Comparison of ENCODE assay signal across 1 cellular context in the genomic region with DNA sequence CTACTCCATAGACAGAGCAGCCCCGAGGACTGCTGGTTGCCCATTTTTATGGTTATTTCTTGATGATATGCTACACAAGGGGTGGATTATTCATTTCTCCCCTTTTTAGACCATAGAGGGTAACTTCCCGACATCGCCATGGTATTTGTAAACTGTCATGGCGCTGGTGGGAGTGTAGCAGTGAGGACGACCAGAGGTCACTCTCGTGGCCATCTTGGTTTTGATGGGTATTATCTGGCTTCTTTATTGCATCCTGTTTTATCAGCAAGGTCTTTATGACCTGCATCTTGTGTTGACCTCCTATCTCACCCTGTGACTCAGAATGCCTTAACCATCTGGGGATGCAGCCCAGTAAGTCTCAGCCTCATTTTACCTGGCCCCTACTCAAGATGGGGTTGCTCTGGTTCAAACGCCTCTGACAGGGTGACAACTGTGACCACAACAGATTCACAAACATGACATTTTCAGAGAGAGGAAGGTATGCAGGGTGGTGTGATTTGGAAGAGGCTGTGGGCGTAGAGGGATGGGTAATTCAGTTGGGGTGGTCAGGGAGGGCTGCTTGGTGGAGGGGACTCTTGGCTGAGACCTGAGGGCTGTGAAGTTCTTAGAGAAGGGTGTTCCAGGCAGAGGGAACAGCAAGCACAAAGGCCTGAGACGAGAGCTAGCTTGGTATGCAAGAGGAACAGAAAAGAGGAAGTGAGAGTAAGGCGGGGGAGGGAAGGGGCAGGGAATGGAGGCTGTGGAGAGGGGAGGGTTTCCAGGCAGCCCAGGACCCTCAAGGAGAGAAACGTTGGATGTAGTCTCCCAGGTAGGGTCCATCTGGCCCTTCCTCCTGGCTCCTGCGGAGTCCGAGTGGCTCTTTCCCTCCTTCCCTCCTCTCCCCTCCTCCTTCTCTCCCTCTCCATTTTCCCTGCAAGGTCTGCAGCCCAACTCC.
TF ChIP-seq lines count a peak whose summit lies in the region.

No MANE protein-coding gene starts in this region.

TF ChIP-seq in SK-N-SH, 30 proteins besides CTCF, POLR2A, EP300 and RAD21 (continued from another document):
- TF ChIP-seq USF1 (IDR thresholded peaks at IDR 0.05; ENCODE audit: borderline replicate concordance, low read depth) (no peak), GABPA (IDR thresholded peaks at IDR 0.05; ENCODE audit: low read depth) (no peak)
- TF ChIP-seq, protein P1, sequence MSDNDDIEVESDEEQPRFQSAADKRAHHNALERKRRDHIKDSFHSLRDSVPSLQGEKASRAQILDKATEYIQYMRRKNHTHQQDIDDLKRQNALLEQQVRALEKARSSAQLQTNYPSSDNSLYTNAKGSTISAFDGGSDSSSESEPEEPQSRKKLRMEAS (IDR thresholded peaks at IDR 0.05; ENCODE audit: low read depth), result no peak
